In the genomic region with DNA sequence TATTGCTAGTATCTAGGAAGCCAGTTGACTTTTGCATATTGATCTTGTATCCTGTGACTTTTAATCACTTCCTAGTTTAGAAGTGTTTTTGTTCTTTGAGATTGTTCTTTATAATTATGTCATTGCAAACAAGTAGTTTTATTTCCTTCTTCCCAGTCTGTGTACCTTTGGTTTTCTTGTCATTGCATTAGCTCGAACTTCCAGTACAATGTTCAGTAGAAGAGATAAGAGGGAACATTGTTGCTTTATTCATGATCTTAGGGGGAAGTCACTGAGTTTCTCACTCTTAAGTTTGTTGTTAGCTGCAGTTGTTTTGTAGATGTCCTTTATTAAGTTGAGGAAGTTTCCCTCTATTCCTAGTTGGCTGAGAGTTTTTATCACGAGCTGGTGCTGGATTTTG, we compare ENCODE assay signal across 10 cellular contexts.
"Had no signal": no experiment of that assay in that cellular context is flagged by ENCODE, and none has a peak within 500 bp of the region (broad histone marks: within the 10 kb centered on the region; RNA-seq: fewer than 3 reads in every experiment).

No MANE protein-coding gene starts in this region.

- H3K4me3 Mint-ChIP-seq: activated CD4-positive, alpha-beta T cell treated with anti-CD3 and anti-CD28 coated beads, Interleukin-2, amount 10 ng/mL, durations not matched to agents 7 days and 5 days; activated naive CD4-positive, alpha-beta T cell treated with anti-CD3 and anti-CD28 coated beads, Interleukin-2, amount 10 ng/mL, durations not matched to agents 7 days and 5 days; stimulated activated naive CD8-positive, alpha-beta T cell treated with anti-CD3 and anti-CD28 coated beads, Interleukin-15, amount 100 ng/mL, for 72 hours had no signal

- FAIRE-seq: bronchial epithelial cell, TTC549 had no signal

- H3K27ac Mint-ChIP-seq: activated CD4-positive, alpha-beta T cell treated with anti-CD3 and anti-CD28 coated beads, Interleukin-2, amount 10 ng/mL, durations not matched to agents 7 days and 5 days; activated naive CD4-positive, alpha-beta T cell treated with anti-CD3 and anti-CD28 coated beads, Interleukin-2, amount 10 ng/mL, durations not matched to agents 7 days and 5 days; stimulated activated naive CD8-positive, alpha-beta T cell treated with anti-CD3 and anti-CD28 coated beads, Interleukin-15, amount 100 ng/mL, for 72 hours had no signal

- H3K27ac ChIP-seq: ascending aorta, sigmoid colon, testis had no signal

- H3K27me3 ChIP-seq: ascending aorta, sigmoid colon, testis had no signal

- H3K4me1 ChIP-seq: ascending aorta, sigmoid colon, testis had no signal

- H3K9me3 Mint-ChIP-seq: activated CD4-positive, alpha-beta T cell treated with anti-CD3 and anti-CD28 coated beads, Interleukin-2, amount 10 ng/mL, durations not matched to agents 7 days and 5 days; activated naive CD4-positive, alpha-beta T cell treated with anti-CD3 and anti-CD28 coated beads, Interleukin-2, amount 10 ng/mL, durations not matched to agents 7 days and 5 days; stimulated activated naive CD8-positive, alpha-beta T cell treated with anti-CD3 and anti-CD28 coated beads, Interleukin-15, amount 100 ng/mL, for 72 hours had no signal

- DNase-seq: activated CD4-positive, alpha-beta T cell treated with anti-CD3 and anti-CD28 coated beads, Interleukin-2, amount 10 ng/mL, durations not matched to agents 7 days and 5 days; activated CD8-positive, alpha-beta memory T cell treated with anti-CD3 and anti-CD28 coated beads for 24 hours; activated naive CD4-positive, alpha-beta T cell treated with anti-CD3 and anti-CD28 coated beads, Interleukin-2, amount 10 ng/mL, durations not matched to agents 7 days and 5 days; sigmoid colon; stimulated activated CD4-positive, alpha-beta T cell treated with anti-CD3 and anti-CD28 coated beads, Interleukin-1b, Interleukin-23, amount 100 ng/mL, for 48 hours; stimulated activated naive CD8-positive, alpha-beta T cell treated with anti-CD3 and anti-CD28 coated beads, Interleukin-15, amount 100 ng/mL, for 72 hours; testis had no signal

- H3K4me3 ChIP-seq: ascending aorta, sigmoid colon, testis had no signal

- H3K27me3 Mint-ChIP-seq: activated CD4-positive, alpha-beta T cell treated with anti-CD3 and anti-CD28 coated beads, Interleukin-2, amount 10 ng/mL, durations not matched to agents 7 days and 5 days; activated naive CD4-positive, alpha-beta T cell treated with anti-CD3 and anti-CD28 coated beads, Interleukin-2, amount 10 ng/mL, durations not matched to agents 7 days and 5 days; stimulated activated naive CD8-positive, alpha-beta T cell treated with anti-CD3 and anti-CD28 coated beads, Interleukin-15, amount 100 ng/mL, for 72 hours had no signal

- H3K9me3 ChIP-seq: ascending aorta, sigmoid colon, testis had no signal
